ENCODE assay signal across 8 cellular contexts in genomic region chr7:44018857-44019807, GRCh38. TPM values are rescaled to one million over a fixed set of nuclear protein-coding genes. Genes with fewer than 3 reads are reported as not detected.
DNase-seq lines count a peak whose midpoint lies in the region; ATAC-seq and TF ChIP-seq lines count a peak whose summit lies in the region.
"Not testable (repeated sequence)": the region's sequence is repeated elsewhere in the genome, so short reads cannot be mapped to it uniquely, and the experiment has no call there.

No MANE protein-coding gene starts in this region.

- peak overlapping the region; percentile 88 for H3K27ac Mint-ChIP-seq in activated naive CD4-positive, alpha-beta T cell treated with anti-CD3 and anti-CD28 coated beads, Interleukin-2, amount 10 ng/mL, durations not matched to agents 7 days and 5 days

- 2% methylated on average over 40 of the region's 63 CpGs for WGBS in suprapubic skin

- ATAC-seq in HG02571 (IDR thresholded peaks at IDR 0.05; ENCODE audit: unreplicated experiment), result peak; percentile 90

- H3K4me1 Mint-ChIP-seq in activated naive CD4-positive, alpha-beta T cell treated with anti-CD3 and anti-CD28 coated beads, Interleukin-2, amount 10 ng/mL, durations not matched to agents 7 days and 5 days, result peaks cover 23% of the 10 kb centered on the region

- not testable (repeated sequence) for H3K27me3 Mint-ChIP-seq in activated naive CD4-positive, alpha-beta T cell treated with anti-CD3 and anti-CD28 coated beads, Interleukin-2, amount 10 ng/mL, durations not matched to agents 7 days and 5 days

- not testable (repeated sequence) for TF ChIP-seq EP300 in suprapubic skin (IDR thresholded peaks at IDR 0.05)

- in situ Hi-C loops in SK-MEL-5 (cut with HindIII; ENCODE audit: low pct_unique_long_range_greater_than_20kb, low sequenced_read_pairs), result not testable (repeated sequence)

- H3K36me3 ChIP-seq in suprapubic skin, result not testable (repeated sequence)

- TF ChIP-seq POLR2A in GM10847 (IDR thresholded peaks at IDR 0.05; ENCODE audit: extremely low read depth, insufficient read length) (peak; percentile 40), suprapubic skin (IDR thresholded peaks at IDR 0.05) (peak in 1 of 2 donors; percentile 84)

- H3K9me3 ChIP-seq in suprapubic skin, result not testable (repeated sequence)

- peak overlapping the region; percentile 89 for H3K4me3 Mint-ChIP-seq in activated naive CD4-positive, alpha-beta T cell treated with anti-CD3 and anti-CD28 coated beads, Interleukin-2, amount 10 ng/mL, durations not matched to agents 7 days and 5 days

- TF ChIP-seq CTCF in suprapubic skin (IDR thresholded peaks at IDR 0.05), result peak in 1 of 2 donors; percentile 79

- H3K4me3 ChIP-seq in suprapubic skin, result peak overlapping the region; percentile 76

- H3K36me3 Mint-ChIP-seq in activated naive CD4-positive, alpha-beta T cell treated with anti-CD3 and anti-CD28 coated beads, Interleukin-2, amount 10 ng/mL, durations not matched to agents 7 days and 5 days, result not testable (repeated sequence)

- DNase-seq in MV-4-11 (lab: John Stamatoyannopoulos, UW) (peak; percentile 96), SK-MEL-5 (ENCODE audit: low read depth, low spot score) (peak; percentile 97), globus pallidus (ENCODE audit: low spot score) (peak; percentile 97), occipital lobe (lab: John Stamatoyannopoulos, UW) (peak; percentile 97), suprapubic skin (ENCODE audit: low spot score in 2 of 2) (peak; percentile 98)
- peak; percentile 99 for DNase-seq in activated naive CD4-positive, alpha-beta T cell treated with anti-CD3 and anti-CD28 coated beads, Interleukin-2, amount 10 ng/mL, durations not matched to agents 7 days and 5 days

- not testable (repeated sequence) for H3K27me3 ChIP-seq in suprapubic skin

- H3K9me3 Mint-ChIP-seq in activated naive CD4-positive, alpha-beta T cell treated with anti-CD3 and anti-CD28 coated beads, Interleukin-2, amount 10 ng/mL, durations not matched to agents 7 days and 5 days, result not testable (repeated sequence)

- peaks cover 13% of the 10 kb centered on the region for H3K4me1 ChIP-seq in suprapubic skin

- CTCF ChIA-PET in activated naive CD4-positive, alpha-beta T cell treated with anti-CD3 and anti-CD28 coated beads, Interleukin-2, amount 10 ng/mL, durations not matched to agents 7 days and 5 days (lab: Charles Lee), result interaction anchor here (1.0 to 2.0 kb wide), 4 partner anchors 27 to 546 kb away, joined by 3 to 7 read pairs (median 4); no protein-coding TSS in a partner anchor

- peak overlapping the region; percentile 75 for H3K27ac ChIP-seq in suprapubic skin

RNA-seq across cellular contexts. Expression of gene SPDYE1, which starts 21.4 kb away (rescaled TPM):
- total RNA-seq in SK-MEL-5 (2014; rRNA removed; shearing (Covaris generic)), result not detected in 2 replicates
- polyA plus RNA-seq in SK-MEL-5 (2015; cell fraction: cytosol; rRNA removed), result not detected in 2 replicates
- polyA plus RNA-seq in SK-MEL-5 (2015; cell fraction: nucleus; rRNA removed), result not detected in 2 replicates
- total RNA-seq in occipital lobe (not detected), suprapubic skin (not detected)

RNA-seq across cellular contexts. Expression of gene DBNL, which starts 25.4 kb away (rescaled TPM):
- total RNA-seq in SK-MEL-5 (2014; rRNA removed; shearing (Covaris generic)), result 146 and 161 TPM in 2 replicates
- polyA plus RNA-seq in SK-MEL-5 (2015; cell fraction: cytosol; rRNA removed), result 170 and 182 TPM in 2 replicates
- 134 and 151 TPM in 2 replicates for polyA plus RNA-seq in SK-MEL-5 (2015; cell fraction: nucleus; rRNA removed)
- total RNA-seq in occipital lobe (52.3 TPM), suprapubic skin (100 to 1,000 TPM in 1 of 4 donors, 10 to 100 TPM in 3; 95.7 to 133 (median 98.2) TPM)

RNA-seq across cellular contexts. Expression of gene PGAM2, which starts 46.2 kb away (rescaled TPM):
- not detected in 2 replicates for total RNA-seq in SK-MEL-5 (2014; rRNA removed; shearing (Covaris generic))
- not detected in 2 replicates for polyA plus RNA-seq in SK-MEL-5 (2015; cell fraction: cytosol; rRNA removed)
- not detected in 2 replicates for polyA plus RNA-seq in SK-MEL-5 (2015; cell fraction: nucleus; rRNA removed)
- 5.9 TPM for total RNA-seq in occipital lobe
- 1 to 10 TPM in 2 of 4 donors, not detected in 2; 2.3 to 5.0 TPM for total RNA-seq in suprapubic skin

Comparison
In these comparisons a context has a peak if more than half of its experiments do, and no peak if none do; other contexts are left out.
1. Peak in every context shown above with its lines: DNase-seq, ATAC-seq, H3K4me3 ChIP-seq and H3K27ac ChIP-seq.